1 cellular context compared by ENCODE assay signal in the genomic region with DNA sequence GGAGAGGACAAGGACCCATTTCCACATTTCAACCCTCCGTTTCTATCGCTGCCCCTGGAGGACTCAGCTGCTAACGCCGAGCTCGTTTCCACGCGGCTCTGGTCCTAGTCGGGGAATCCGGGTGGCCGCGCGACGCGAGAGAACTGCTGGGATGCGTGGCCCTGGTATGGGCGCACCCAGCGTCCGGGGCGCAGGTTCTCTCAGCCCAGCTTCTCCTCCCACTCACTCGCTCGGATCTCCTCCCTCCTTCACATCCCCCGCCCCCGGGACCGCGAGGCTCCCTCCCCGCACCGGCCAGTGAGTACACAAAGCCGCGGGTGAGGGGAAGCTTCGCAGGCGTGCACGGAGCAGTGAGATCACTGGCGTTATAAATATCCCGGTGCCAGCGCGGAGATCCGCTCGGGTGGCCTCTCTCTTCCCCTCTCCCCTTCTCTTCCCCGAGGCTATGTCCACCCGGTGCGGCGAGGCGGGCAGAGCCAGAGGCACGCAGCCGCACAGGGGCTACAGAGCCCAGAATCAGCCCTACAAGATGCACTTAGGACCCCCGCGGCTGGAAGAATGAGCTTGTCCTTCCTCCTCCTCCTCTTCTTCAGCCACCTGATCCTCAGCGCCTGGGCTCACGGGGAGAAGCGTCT.
TF ChIP-seq lines count a peak whose summit lies in the region.

A gene with protein sequence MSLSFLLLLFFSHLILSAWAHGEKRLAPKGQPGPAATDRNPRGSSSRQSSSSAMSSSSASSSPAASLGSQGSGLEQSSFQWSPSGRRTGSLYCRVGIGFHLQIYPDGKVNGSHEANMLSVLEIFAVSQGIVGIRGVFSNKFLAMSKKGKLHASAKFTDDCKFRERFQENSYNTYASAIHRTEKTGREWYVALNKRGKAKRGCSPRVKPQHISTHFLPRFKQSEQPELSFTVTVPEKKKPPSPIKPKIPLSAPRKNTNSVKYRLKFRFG (plus strand): TSS at position 398 of the 635 bp plus-strand sequence. CDS start 161 bp downstream, at position 559.

TF ChIP-seq in GM12878, 131 proteins besides CTCF, POLR2A, EP300 and RAD21 (continued from another document):
- peak in 1 of 2 experiments; percentile 27; a peak in 1 of 4 replicates for TF ChIP-seq BHLHE40 (IDR thresholded peaks at IDR 0.05; ENCODE audit: borderline replicate concordance in 1 of 2, low read depth in 2 of 2, low read length in 1 of 2)
